Comparison of ENCODE assay signal across 23 cellular contexts in the genomic region with DNA sequence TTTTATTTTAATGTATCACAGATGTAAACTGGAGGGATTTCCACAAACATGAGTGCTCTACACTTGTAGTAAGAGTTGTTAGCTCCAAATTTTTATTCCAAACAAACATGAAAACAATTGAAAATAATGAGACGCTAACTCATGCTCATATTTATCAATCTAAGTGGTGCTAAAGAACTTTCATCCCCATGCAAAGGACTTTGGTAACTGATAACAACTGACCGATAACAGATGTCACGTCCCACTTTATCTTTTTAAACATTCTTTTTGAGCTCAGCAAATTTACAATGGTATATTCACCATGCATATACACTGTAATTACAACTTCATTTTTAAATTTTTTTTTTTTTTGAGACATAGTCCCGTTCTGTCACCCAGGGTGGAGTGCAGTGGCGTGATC. TPM values are rescaled to one million over a fixed set of nuclear protein-coding genes. Genes with fewer than 3 reads are reported as not detected.
A peak's percentile ranks its signal among the peaks of the same experiment; 100 is the strongest.
DNase-seq lines count a peak whose midpoint lies in the region; ATAC-seq, FAIRE-seq and TF ChIP-seq lines count a peak whose summit lies in the region.
"Had no signal": no experiment of that assay in that cellular context is flagged by ENCODE, and none has a peak within 500 bp of the region (broad histone marks: within the 10 kb centered on the region; RNA-seq: fewer than 3 reads in every experiment).

No MANE protein-coding gene starts in this region.

- TF ChIP-seq RAD21 in HepG2 (CRISPR knock-in tag; IDR thresholded peaks at IDR 0.05), result no peak

- H3K9ac ChIP-seq in HepG2 (ENCODE audit: insufficient read depth, low read depth, low read length), result no peak overlapping the region
- H3K9ac ChIP-seq: BLaER1 treated with 17β-estradiol and CSF1 and Interleukin-3, amounts not matched to agents 10 nM and 100 nM had no signal

- in situ Hi-C loops in HepG2 (cut with HindIII; ENCODE audit: extremely low pct_ligation_motif_present, low pct_unique_long_range_greater_than_20kb), result no loop called here

- ATAC-seq in HepG2, result no peak
- ATAC-seq in pancreas, result no peak
- ATAC-seq: A549 had no signal

- CTCF ChIA-PET in HepG2 (lab: Yijun Ruan, JAX; ENCODE audit: low intra/inter-chr PET ratio, low total read pairs), result no interaction called here

- H3K4me1 ChIP-seq in hepatocyte (ENCODE audit: insufficient read depth), result peaks cover 17% of the 10 kb centered on the region
- H3K4me1 ChIP-seq in HepG2 (ENCODE audit: insufficient read depth, low read length), result peaks cover 28% of the 10 kb centered on the region; the same call in 1 of the 2 replicates
- no peaks in the 10 kb centered on the region for H3K4me1 ChIP-seq in pancreas
- H3K4me1 ChIP-seq: BE2C had no signal

- intact Hi-C loops in HepG2 (cut with micrococcal nuclease; ENCODE audit: unreplicated experiment), result no loop called here
- intact Hi-C loops in pancreas (cut with DNase I), result no loop called here

- TF ChIP-seq EP300 in HepG2 (IDR thresholded peaks at IDR 0.05; ENCODE audit: low read depth in 2 of 2, low read length in 2 of 2), result no peak
- TF ChIP-seq EP300 in HepG2 (CRISPR knock-in tag; IDR thresholded peaks at IDR 0.05; ENCODE audit: borderline replicate concordance), result no peak

- no peaks in the 10 kb centered on the region for H3K36me3 ChIP-seq in hepatocyte (replicated peaks; ENCODE audit: insufficient read depth, low read depth)
- no peaks in the 10 kb centered on the region for H3K36me3 ChIP-seq in HepG2 (replicated peaks in 1 of 2; ENCODE audit: control insufficient read depth in 1 of 2, insufficient read depth in 2 of 2, low read length in 2 of 2)
- no peaks in the 10 kb centered on the region for H3K36me3 ChIP-seq in pancreas
- H3K36me3 ChIP-seq: BE2C; BLaER1 treated with 17β-estradiol and CSF1 and Interleukin-3, amounts not matched to agents 10 nM and 100 nM; HAP-1 had no signal

- H3K9me3 ChIP-seq in hepatocyte (ENCODE audit: low read depth), result no peaks in the 10 kb centered on the region
- no peaks in the 10 kb centered on the region for H3K9me3 ChIP-seq in HepG2 (ENCODE audit: low read length)
- no peaks in the 10 kb centered on the region for H3K9me3 ChIP-seq in pancreas
- H3K9me3 ChIP-seq: A549; BE2C; BLaER1 treated with 17β-estradiol and CSF1 and Interleukin-3, amounts not matched to agents 10 nM and 100 nM; HAP-1 had no signal

- BruUV-seq in HepG2 (replicated peaks; lab: Mats Ljungman, UMichigan), result no TSS peak

- POLR2A ChIA-PET in HepG2 (lab: Yijun Ruan, JAX), result no interaction called here

- TF ChIP-seq POLR2A in HepG2 (IDR thresholded peaks at IDR 0.05; ENCODE audit: insufficient read depth in 1 of 2, low read depth in 2 of 2, low read length in 2 of 2), result no peak

- H3K79me2 ChIP-seq in hepatocyte (no peaks in the 10 kb centered on the region), HepG2 (ENCODE audit: insufficient read depth, low read length) (no peaks in the 10 kb centered on the region)

- H3K4me2 ChIP-seq in hepatocyte, result peak overlapping the region; percentile 40
- H3K4me2 ChIP-seq in HepG2 (ENCODE audit: low read depth, low read length), result 0 out of 2 replicates have a peak overlapping the region, but pooled peaks have one; percentile 18
- H3K4me2 ChIP-seq: A549; BLaER1 treated with 17β-estradiol and CSF1 and Interleukin-3, amounts not matched to agents 10 nM and 100 nM had no signal

- no peaks in the 10 kb centered on the region for H3K27me3 ChIP-seq in hepatocyte
- H3K27me3 ChIP-seq in HepG2 (ENCODE audit: control insufficient read depth in 1 of 2, insufficient read depth in 2 of 2, low read length in 2 of 2), result no peaks in the 10 kb centered on the region
- peaks cover 0 to 4% (median 0%) of the 10 kb centered on the region in 4 donors for H3K27me3 ChIP-seq in pancreas
- H3K27me3 ChIP-seq: BE2C had no signal

- DNase-seq in hepatocyte (ENCODE audit: low spot score), result no peak
- no peak for DNase-seq in HepG2 (ENCODE audit: low spot score)
- no peak for DNase-seq in pancreas
- DNase-seq in NCI-H226, result no peak
- DNase-seq in activated gamma-delta T cell treated with Interleukin-2 at 50 U/mL for 16 hours, result no peak
- DNase-seq in NCI-H82 treated with DMSO at 0.1 percent for 48 hours (lab: John Stamatoyannopoulos, UW; ENCODE audit: unreplicated experiment), result no peak
- DNase-seq: 8988T; ACHN; AML-193; BE2C; Calu3; CD4-positive, alpha-beta memory T cell; COR-L47; DND-41; GOT3; HFFc6 had no signal

- TF ChIP-seq CTCF in hepatocyte (IDR thresholded peaks at IDR 0.05; ENCODE audit: poor library complexity), result no peak
- no peak for TF ChIP-seq CTCF in HepG2 (CRISPR knock-in tag; IDR thresholded peaks at IDR 0.05)
- TF ChIP-seq CTCF in pancreas (IDR thresholded peaks at IDR 0.05), result no peak

- H4K20me1 ChIP-seq in hepatocyte (ENCODE audit: insufficient read depth, poor library complexity, severe bottlenecking) (no peaks in the 10 kb centered on the region), HepG2 (ENCODE audit: insufficient read depth, low read length) (no peaks in the 10 kb centered on the region)
- H4K20me1 ChIP-seq: BLaER1 treated with 17β-estradiol and CSF1 and Interleukin-3, amounts not matched to agents 10 nM and 100 nM had no signal

- no peak overlapping the region for H3K4me3 ChIP-seq in hepatocyte
- no peak overlapping the region for H3K4me3 ChIP-seq in HepG2 (replicated peaks in 1 of 3; ENCODE audit: insufficient read depth in 1 of 3, low read depth in 2 of 3, low read length in 3 of 3)
- H3K4me3 ChIP-seq in pancreas, result no peak overlapping the region
- H3K4me3 ChIP-seq: A549; BLaER1 treated with 17β-estradiol and CSF1 and Interleukin-3, amounts not matched to agents 10 nM and 100 nM; HAP-1 had no signal

- no peaks in the 10 kb centered on the region for H3K9me2 ChIP-seq in hepatocyte (replicated peaks; ENCODE audit: insufficient read depth)

- peak; percentile 87 for FAIRE-seq in endometrium (lab: Jason Lieb, UNC)
- no peak for FAIRE-seq in HepG2 (lab: Jason Lieb, UNC)
- peak; percentile 82 for FAIRE-seq in pancreas (lab: Jason Lieb, UNC)
- FAIRE-seq: A549, G401.6, GM12892, H54 had no signal

- 56% methylated on average over 5 of the region's 5 CpGs for WGBS in hepatocyte (ENCODE audit: low lambda C conversion rate, missing lambda C conversion rate)
- 28% methylated on average over 3 of the region's 5 CpGs for WGBS in HepG2 (ENCODE audit: low lambda C conversion rate)
- 56 to 62% methylated on average over 5 of the region's 5 CpGs for WGBS in pancreas, 2 donors

- H3K27ac ChIP-seq in hepatocyte (no peak overlapping the region), HepG2 (ENCODE audit: extremely low read length, insufficient read depth, low read length) (no peak overlapping the region), pancreas (no peak overlapping the region)
- H3K27ac ChIP-seq: A549; BLaER1 treated with 17β-estradiol and CSF1 and Interleukin-3, amounts not matched to agents 10 nM and 100 nM had no signal

- H2AFZ ChIP-seq in hepatocyte, result no peak overlapping the region
- no peak overlapping the region for H2AFZ ChIP-seq in HepG2 (ENCODE audit: low read length)

TF ChIP-seq in HepG2, 621 proteins besides CTCF, POLR2A, EP300 and RAD21 (continues in another document):
- no peak for TF ChIP-seq ZNF839 (CRISPR knock-in tag; IDR thresholded peaks at IDR 0.05; ENCODE audit: borderline replicate concordance)
- TF ChIP-seq ZNF282 (IDR thresholded peaks at IDR 0.05; ENCODE audit: partially characterized antibody), result no peak
- TF ChIP-seq, protein P1, sequence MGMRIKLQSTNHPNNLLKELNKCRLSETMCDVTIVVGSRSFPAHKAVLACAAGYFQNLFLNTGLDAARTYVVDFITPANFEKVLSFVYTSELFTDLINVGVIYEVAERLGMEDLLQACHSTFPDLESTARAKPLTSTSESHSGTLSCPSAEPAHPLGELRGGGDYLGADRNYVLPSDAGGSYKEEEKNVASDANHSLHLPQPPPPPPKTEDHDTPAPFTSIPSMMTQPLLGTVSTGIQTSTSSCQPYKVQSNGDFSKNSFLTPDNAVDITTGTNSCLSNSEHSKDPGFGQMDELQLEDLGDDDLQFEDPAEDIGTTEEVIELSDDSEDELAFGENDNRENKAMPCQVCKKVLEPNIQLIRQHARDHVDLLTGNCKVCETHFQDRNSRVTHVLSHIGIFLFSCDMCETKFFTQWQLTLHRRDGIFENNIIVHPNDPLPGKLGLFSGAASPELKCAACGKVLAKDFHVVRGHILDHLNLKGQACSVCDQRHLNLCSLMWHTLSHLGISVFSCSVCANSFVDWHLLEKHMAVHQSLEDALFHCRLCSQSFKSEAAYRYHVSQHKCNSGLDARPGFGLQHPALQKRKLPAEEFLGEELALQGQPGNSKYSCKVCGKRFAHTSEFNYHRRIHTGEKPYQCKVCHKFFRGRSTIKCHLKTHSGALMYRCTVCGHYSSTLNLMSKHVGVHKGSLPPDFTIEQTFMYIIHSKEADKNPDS (CRISPR knock-in tag; IDR thresholded peaks at IDR 0.05), result no peak
- no peak for TF ChIP-seq ADNP (CRISPR knock-in tag; IDR thresholded peaks at IDR 0.05)

RNA-seq across cellular contexts. Expression of a gene that starts 15.6 kb away (rescaled TPM):
- 110 and 126 TPM in 2 replicates for total RNA-seq in hepatocyte
- polyA plus RNA-seq in hepatocyte, result 43.1 and 54.0 TPM in 2 replicates
- total RNA-seq in HepG2 (2016; rRNA removed; fragmentation: Illumina TruSeq; extraction: Trizol), result 14.7 and 24.6 TPM in 2 replicates
- total RNA-seq in HepG2 (2016; cell fraction: cytosol; rRNA removed; fragmentation: Illumina TruSeq; extraction: Trizol; ENCODE audit: low read depth), result 1.9 and 2.1 TPM in 2 replicates
- 16.3 and 20.8 TPM in 2 replicates for total RNA-seq in HepG2 (2016; cell fraction: insoluble cytoplasmic fraction; rRNA removed; fragmentation: Illumina TruSeq; extraction: Trizol)
- 6.2 and 7.1 TPM in 2 replicates for total RNA-seq in HepG2 (2016; cell fraction: membrane; rRNA removed; fragmentation: Illumina TruSeq; extraction: Trizol)
- 5.8 and 6.5 TPM in 2 replicates for total RNA-seq in HepG2 (2016; cell fraction: nucleus; rRNA removed; fragmentation: Illumina TruSeq; extraction: Trizol)
- 11.2 and 13.4 TPM in 2 replicates for polyA plus RNA-seq in HepG2 (2011; rRNA removed)
- polyA plus RNA-seq in HepG2 (2011; cell fraction: cytosol; rRNA removed), result 8.4 and 13.2 TPM in 2 replicates
- polyA plus RNA-seq in HepG2 (2011; cell fraction: nucleus; rRNA removed), result 4.1 and 5.5 TPM in 2 replicates
- 25.4 and 60.6 TPM in 2 replicates for polyA plus RNA-seq in HepG2 (2012)
- polyA plus RNA-seq in HepG2 (2016; cell fraction: cytosol; fragmentation: Illumina TruSeq; extraction: Trizol; ENCODE audit: low read depth), result 2.4 and 3.0 TPM in 2 replicates
- polyA plus RNA-seq in HepG2 (2016; cell fraction: insoluble cytoplasmic fraction; fragmentation: Illumina TruSeq; extraction: Trizol; ENCODE audit: low read depth), result 17.5 and 18.6 TPM in 2 replicates
- 3.6 and 5.3 TPM in 2 replicates for polyA plus RNA-seq in HepG2 (2016; cell fraction: membrane; fragmentation: Illumina TruSeq; extraction: Trizol; ENCODE audit: low read depth)
- 5.5 and 9.1 TPM in 2 replicates for polyA plus RNA-seq in HepG2 (2016; cell fraction: nucleus; fragmentation: Illumina TruSeq; extraction: Trizol; ENCODE audit: insufficient read depth, low read depth)
- 0.61 and 15.8 TPM in 2 replicates for polyA minus RNA-seq in HepG2 (2011; rRNA and poly(A)+ RNA removed; ENCODE audit: low replicate concordance)
- 12.3 and 16.6 TPM in 2 replicates for polyA minus RNA-seq in HepG2 (2011; cell fraction: cytosol; rRNA and poly(A)+ RNA removed)
- polyA minus RNA-seq in HepG2 (2011; cell fraction: nucleus; rRNA and poly(A)+ RNA removed), result 8.5 and 12.2 TPM in 2 replicates
- total RNA-seq in pancreas, result 100 to 1,000 TPM in 1 of 6 donors, 10 to 100 TPM in 5; 26.3 to 106 (median 53.4) TPM
- 10 to 100 TPM; 17.1 to 37.5 TPM for polyA plus RNA-seq in pancreas
